In genomic region chr1:8293141-8293540, GRCh38 we compare ENCODE assay signal across 20 cellular contexts. TPM values are rescaled to one million over a fixed set of nuclear protein-coding genes. Genes with fewer than 3 reads are reported as not detected.
A peak's percentile ranks its signal among the peaks of the same experiment; 100 is the strongest.
DNase-seq lines count a peak whose midpoint lies in the region; ATAC-seq, FAIRE-seq and TF ChIP-seq lines count a peak whose summit lies in the region.
"Had no signal": no experiment of that assay in that cellular context is flagged by ENCODE, and none has a peak within 500 bp of the region (broad histone marks: within the 10 kb centered on the region; RNA-seq: fewer than 3 reads in every experiment).

No MANE protein-coding gene starts in this region.

- H3K4me1 ChIP-seq in Caco-2 (peaks cover 7% of the 10 kb centered on the region; the same call in 1 of the 2 replicates), Panc1 (ENCODE audit: control insufficient read depth, insufficient read depth, low read length) (no peaks in the 10 kb centered on the region), small intestine (ENCODE audit: control insufficient read depth in 2 of 2, insufficient read depth in 1 of 2, low read depth in 1 of 2, low read length in 1 of 2) (peaks cover 0 to 2% of the 10 kb centered on the region in 2 donors), pancreas (no peaks in the 10 kb centered on the region)
- H3K4me1 ChIP-seq: HAP-1 had no signal

- CTCF ChIA-PET in Caco-2 (lab: Charles Lee) (interaction anchor here (0.6 kb wide), 2 partner anchors 16 to 540 kb away, joined by 3 to 4 read pairs; no protein-coding TSS in a partner anchor), Panc1 (lab: Charles Lee) (no interaction called here)

- no peaks in the 10 kb centered on the region for H3K36me3 Mint-ChIP-seq in Caco-2 (ENCODE audit: insufficient read depth, unreplicated experiment)
- H3K36me3 Mint-ChIP-seq: CD4-positive, alpha-beta memory T cell had no signal

- POLR2A ChIA-PET in Caco-2 (lab: Charles Lee), result interaction anchor here (0.7 kb wide), 1 partner anchor 10 kb away, joined by 3 read pairs; no protein-coding TSS in a partner anchor
- POLR2A ChIA-PET in Panc1 (lab: Charles Lee), result interaction anchor here (0.6 to 0.8 kb wide), 2 partner anchors 186 to 275 kb away, joined by 3 to 4 read pairs; no protein-coding TSS in a partner anchor

- peak overlapping the region; percentile 3; the same call in 1 of the 2 replicates for H3K27ac ChIP-seq in Panc1 (ENCODE audit: low read length)
- H3K27ac ChIP-seq in small intestine (ENCODE audit: low read depth in 1 of 2, low read length in 1 of 2), result peak overlapping the region; percentile 62 to 74
- no peak overlapping the region for H3K27ac ChIP-seq in pancreas
- H3K27ac ChIP-seq: PC-9 had no signal

- no peaks in the 10 kb centered on the region for H3K27me3 Mint-ChIP-seq in Caco-2 (ENCODE audit: insufficient read depth, unreplicated experiment)
- H3K27me3 Mint-ChIP-seq: CD4-positive, alpha-beta memory T cell had no signal

- TF ChIP-seq CTCF in Caco-2 (IDR thresholded peaks at IDR 0.05; ENCODE audit: insufficient read depth in 1 of 2, low read depth in 1 of 2, low read length in 1 of 2, severe bottlenecking in 1 of 2, unreplicated experiment in 1 of 2) (no peak), Panc1 (IDR thresholded peaks at IDR 0.05) (no peak), pancreas (IDR thresholded peaks at IDR 0.05) (no peak)

- no peaks in the 10 kb centered on the region for H3K27me3 ChIP-seq in Caco-2 (replicated peaks; ENCODE audit: control insufficient read depth, insufficient read depth, low read length)
- no peaks in the 10 kb centered on the region for H3K27me3 ChIP-seq in Panc1 (ENCODE audit: control insufficient read depth, insufficient read depth, low read length)
- no peaks in the 10 kb centered on the region for H3K27me3 ChIP-seq in small intestine (ENCODE audit: control insufficient read depth in 2 of 2, insufficient read depth in 2 of 2, low read length in 2 of 2)
- H3K27me3 ChIP-seq in pancreas, result no peaks in the 10 kb centered on the region
- H3K27me3 ChIP-seq: MG63 had no signal

- H3K4me3 Mint-ChIP-seq in Caco-2 (ENCODE audit: unreplicated experiment), result no peak overlapping the region
- H3K4me3 Mint-ChIP-seq: CD4-positive, alpha-beta memory T cell had no signal

- no peaks in the 10 kb centered on the region for H3K9me3 Mint-ChIP-seq in Caco-2 (ENCODE audit: unreplicated experiment)
- H3K9me3 Mint-ChIP-seq: CD4-positive, alpha-beta memory T cell had no signal

- no peaks in the 10 kb centered on the region for H3K4me1 Mint-ChIP-seq in Caco-2 (ENCODE audit: low read depth, unreplicated experiment)
- H3K4me1 Mint-ChIP-seq: CD4-positive, alpha-beta memory T cell had no signal

- H3K4me3 ChIP-seq in Caco-2 (ENCODE audit: low read depth, low read length) (no peak overlapping the region), Panc1 (ENCODE audit: low read depth in 2 of 2, low read length in 2 of 2) (no peak overlapping the region), small intestine (ENCODE audit: low read depth in 1 of 2, low read length in 2 of 2) (no peak overlapping the region), pancreas (no peak overlapping the region)
- H3K4me3 ChIP-seq: HAP-1, MG63, PC-9 had no signal

- BruUV-seq in Caco-2 (replicated peaks; lab: Mats Ljungman, UMichigan), result no TSS peak
- BruUV-seq in Panc1 (replicated peaks; lab: Mats Ljungman, UMichigan), result no TSS peak

- DNase-seq in Caco-2 (peak; percentile 44 to 80), Panc1 (ENCODE audit: low read depth, low spot score) (no peak), left colon (peak; percentile 77 to 86), small intestine (peak; percentile 96), pancreas (no peak), superior temporal gyrus (ENCODE audit: extremely low spot score) (no peak)
- DNase-seq: 8988T; CD4-positive, alpha-beta memory T cell; DMS79 treated with DMSO at 0.1 percent for 48 hours; NCI-H1092 treated with DMSO at 0.1 percent for 48 hours; NCI-H2081 treated with DMSO at 0.1 percent for 48 hours; NCI-H510A; NCI-H774; PC-9 had no signal

- H3K9me3 ChIP-seq in Caco-2, result no peaks in the 10 kb centered on the region
- H3K9me3 ChIP-seq in Panc1 (ENCODE audit: control insufficient read depth, insufficient read depth, low read depth, low read length), result no peaks in the 10 kb centered on the region
- no peaks in the 10 kb centered on the region for H3K9me3 ChIP-seq in small intestine (ENCODE audit: control insufficient read depth, low read depth)
- no peaks in the 10 kb centered on the region for H3K9me3 ChIP-seq in pancreas
- H3K9me3 ChIP-seq: HAP-1, MG63 had no signal

- H3K27ac Mint-ChIP-seq in Caco-2 (ENCODE audit: unreplicated experiment), result no peak overlapping the region

- FAIRE-seq in small intestine (lab: Jason Lieb, UNC) (no peak), pancreas (lab: Jason Lieb, UNC) (no peak)
- FAIRE-seq: D721Med had no signal

- ATAC-seq in Panc1, result no peak
- peak; percentile 99 for ATAC-seq in left colon
- no peak for ATAC-seq in pancreas
- no peak for ATAC-seq in HG03565 (IDR thresholded peaks at IDR 0.05; ENCODE audit: unreplicated experiment)
- no peak for ATAC-seq in HG02610 (IDR thresholded peaks at IDR 0.05; ENCODE audit: unreplicated experiment)
- ATAC-seq: Right ventricle myocardium inferior had no signal

- intact Hi-C loops in Caco-2 (cut with micrococcal nuclease; ENCODE audit: unreplicated experiment), result no loop called here
- intact Hi-C loops in Panc1 (cut with micrococcal nuclease; ENCODE audit: unreplicated experiment), result no loop called here
- intact Hi-C loops in left colon (cut with DNase I, micrococcal nuclease), result no loop called here
- intact Hi-C loops in pancreas (cut with DNase I), result no loop called here

- in situ Hi-C loops in Panc1 (cut with HindIII; ENCODE audit: low pct_unique_long_range_greater_than_20kb, low sequenced_read_pairs), result no loop called here

- WGBS in small intestine, 3 donors, result 27 to 57% (median 42%) methylated on average over 6 of the region's 6 CpGs
- WGBS in pancreas, 2 donors, result 92% methylated on average over 6 of the region's 6 CpGs

- H3K36me3 ChIP-seq in Caco-2 (ENCODE audit: control insufficient read depth, insufficient read depth, low read length) (no peaks in the 10 kb centered on the region), Panc1 (ENCODE audit: control insufficient read depth, insufficient read depth, low read length) (no peaks in the 10 kb centered on the region), small intestine (ENCODE audit: control insufficient read depth in 2 of 2, insufficient read depth in 2 of 2, low read length in 2 of 2) (no peaks in the 10 kb centered on the region), pancreas (no peaks in the 10 kb centered on the region)
- H3K36me3 ChIP-seq: HAP-1, MG63 had no signal

RNA-seq across cellular contexts. Expression of gene SLC45A1, which starts 24.8 kb away (rescaled TPM):
- 0.41 and 0.44 TPM in 2 replicates for total RNA-seq in Caco-2 (2022)
- total RNA-seq in Panc1 (2021; ENCODE audit: unreplicated experiment), result 11.3 TPM
- 49.4 TPM for polyA plus RNA-seq in Panc1 (2012; ENCODE audit: insufficient read length)
- total RNA-seq in left colon, result under 1 TPM; 0.70 to 0.73 TPM
- polyA plus RNA-seq in small intestine, result 1 to 10 TPM in 1 of 3 donors, not detected in 2; 2.4 TPM
- total RNA-seq in pancreas, result under 1 TPM; 0.16 to 0.75 (median 0.41) TPM
- 1 to 10 TPM; 1.4 to 1.8 TPM for polyA plus RNA-seq in pancreas

Comparison
In these comparisons a context has a peak if more than half of its experiments do, and no peak if none do; other contexts are left out.
1. DNase-seq: peak in Caco-2 (2 of 2), left colon (2 of 2) and small intestine (single experiment); none in Panc1 (single experiment), pancreas (0 of 6) and superior temporal gyrus (single experiment).
2. H3K27ac ChIP-seq: peak in Panc1 (single experiment) and small intestine (2 of 2); none in pancreas (0 of 4).